In the genomic region with DNA sequence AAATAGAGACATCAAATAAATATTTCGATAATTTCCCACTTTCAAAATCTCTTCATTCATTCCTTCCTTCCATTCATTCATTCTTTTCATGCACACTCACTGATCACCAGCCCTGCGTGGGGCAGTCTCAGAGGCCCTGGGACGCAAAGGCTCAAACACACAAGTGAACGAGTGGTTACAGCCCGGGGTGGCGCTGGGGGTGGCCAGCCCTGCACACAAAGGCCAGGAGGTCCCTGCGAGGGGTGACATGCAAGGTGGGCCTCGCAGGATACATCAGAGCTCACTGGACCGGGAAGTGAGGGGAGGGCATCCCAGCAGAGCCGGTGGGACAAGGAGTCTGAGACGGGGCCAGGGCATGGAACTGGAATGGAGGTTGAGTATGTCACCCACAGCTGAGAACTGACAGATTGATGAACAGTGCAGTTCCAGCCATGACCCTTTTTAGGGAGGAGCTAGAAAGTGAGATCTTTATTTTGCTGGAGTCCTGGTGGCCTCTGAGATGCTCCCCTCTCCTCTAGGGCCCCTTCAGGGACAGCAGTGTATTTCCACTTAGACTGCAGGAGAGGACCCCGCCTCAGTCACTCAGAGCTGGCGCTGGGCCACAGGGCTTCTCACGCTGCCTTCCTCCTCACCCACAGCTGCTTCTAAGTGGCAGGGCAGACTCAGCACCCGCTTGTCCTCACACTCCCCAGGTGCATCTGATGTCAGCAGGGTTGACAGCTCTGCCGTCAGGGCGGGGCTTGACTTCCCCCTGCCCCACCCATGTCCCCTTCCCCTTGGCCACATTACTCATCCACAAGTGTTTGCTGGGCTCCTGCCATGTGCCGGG, we compare ENCODE assay signal across 1 cellular context.
TF ChIP-seq lines count a peak whose summit lies in the region.

No MANE protein-coding gene starts in this region.

TF ChIP-seq in H1, 55 proteins besides CTCF, POLR2A, EP300 and RAD21:
- TF ChIP-seq ASH2L (IDR thresholded peaks at IDR 0.05; ENCODE audit: low read length) (no peak), CBX8 (IDR thresholded peaks at IDR 0.05; ENCODE audit: borderline replicate concordance, low read depth, low read length) (no peak), CHD1 (IDR thresholded peaks at IDR 0.05; ENCODE audit: low read depth, low read length) (no peak), RFX5 (IDR thresholded peaks at IDR 0.05; ENCODE audit: borderline replicate concordance, low read depth, low read length) (no peak), CBX5 (IDR thresholded peaks at IDR 0.05; ENCODE audit: low read depth, low read length) (no peak), EZH2 (IDR thresholded peaks at IDR 0.05; ENCODE audit: low read depth, low read length, severe bottlenecking) (no peak), CHD2 (IDR thresholded peaks at IDR 0.05; ENCODE audit: low read length) (no peak), RBBP5 (IDR thresholded peaks at IDR 0.05; ENCODE audit: borderline replicate concordance, low read depth, low read length) (no peak), KDM1A (IDR thresholded peaks at IDR 0.05; ENCODE audit: borderline replicate concordance, low read length) (no peak), SP4 (IDR thresholded peaks at IDR 0.05; ENCODE audit: low read length) (no peak), JUN (IDR thresholded peaks at IDR 0.05; ENCODE audit: low read depth, low read length) (no peak), JUND (IDR thresholded peaks at IDR 0.05; ENCODE audit: low read length) (no peak), MAFK (IDR thresholded peaks at IDR 0.05; ENCODE audit: low read depth, low read length) (no peak), GABPA (IDR thresholded peaks at IDR 0.05; ENCODE audit: borderline replicate concordance, insufficient read depth, low read length) (no peak), BCL11A (IDR thresholded peaks at IDR 0.05; ENCODE audit: low read depth in 2 of 2, low read length in 2 of 2) (no peak), SIRT6 (IDR thresholded peaks at IDR 0.05; ENCODE audit: low read length) (no peak), SP2 (IDR thresholded peaks at IDR 0.05; ENCODE audit: low read length) (no peak)
- TF ChIP-seq, protein P1, sequence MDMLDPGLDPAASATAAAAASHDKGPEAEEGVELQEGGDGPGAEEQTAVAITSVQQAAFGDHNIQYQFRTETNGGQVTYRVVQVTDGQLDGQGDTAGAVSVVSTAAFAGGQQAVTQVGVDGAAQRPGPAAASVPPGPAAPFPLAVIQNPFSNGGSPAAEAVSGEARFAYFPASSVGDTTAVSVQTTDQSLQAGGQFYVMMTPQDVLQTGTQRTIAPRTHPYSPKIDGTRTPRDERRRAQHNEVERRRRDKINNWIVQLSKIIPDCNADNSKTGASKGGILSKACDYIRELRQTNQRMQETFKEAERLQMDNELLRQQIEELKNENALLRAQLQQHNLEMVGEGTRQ (IDR thresholded peaks at IDR 0.05; ENCODE audit: low read length) = no peak
- TF ChIP-seq, protein P2, sequence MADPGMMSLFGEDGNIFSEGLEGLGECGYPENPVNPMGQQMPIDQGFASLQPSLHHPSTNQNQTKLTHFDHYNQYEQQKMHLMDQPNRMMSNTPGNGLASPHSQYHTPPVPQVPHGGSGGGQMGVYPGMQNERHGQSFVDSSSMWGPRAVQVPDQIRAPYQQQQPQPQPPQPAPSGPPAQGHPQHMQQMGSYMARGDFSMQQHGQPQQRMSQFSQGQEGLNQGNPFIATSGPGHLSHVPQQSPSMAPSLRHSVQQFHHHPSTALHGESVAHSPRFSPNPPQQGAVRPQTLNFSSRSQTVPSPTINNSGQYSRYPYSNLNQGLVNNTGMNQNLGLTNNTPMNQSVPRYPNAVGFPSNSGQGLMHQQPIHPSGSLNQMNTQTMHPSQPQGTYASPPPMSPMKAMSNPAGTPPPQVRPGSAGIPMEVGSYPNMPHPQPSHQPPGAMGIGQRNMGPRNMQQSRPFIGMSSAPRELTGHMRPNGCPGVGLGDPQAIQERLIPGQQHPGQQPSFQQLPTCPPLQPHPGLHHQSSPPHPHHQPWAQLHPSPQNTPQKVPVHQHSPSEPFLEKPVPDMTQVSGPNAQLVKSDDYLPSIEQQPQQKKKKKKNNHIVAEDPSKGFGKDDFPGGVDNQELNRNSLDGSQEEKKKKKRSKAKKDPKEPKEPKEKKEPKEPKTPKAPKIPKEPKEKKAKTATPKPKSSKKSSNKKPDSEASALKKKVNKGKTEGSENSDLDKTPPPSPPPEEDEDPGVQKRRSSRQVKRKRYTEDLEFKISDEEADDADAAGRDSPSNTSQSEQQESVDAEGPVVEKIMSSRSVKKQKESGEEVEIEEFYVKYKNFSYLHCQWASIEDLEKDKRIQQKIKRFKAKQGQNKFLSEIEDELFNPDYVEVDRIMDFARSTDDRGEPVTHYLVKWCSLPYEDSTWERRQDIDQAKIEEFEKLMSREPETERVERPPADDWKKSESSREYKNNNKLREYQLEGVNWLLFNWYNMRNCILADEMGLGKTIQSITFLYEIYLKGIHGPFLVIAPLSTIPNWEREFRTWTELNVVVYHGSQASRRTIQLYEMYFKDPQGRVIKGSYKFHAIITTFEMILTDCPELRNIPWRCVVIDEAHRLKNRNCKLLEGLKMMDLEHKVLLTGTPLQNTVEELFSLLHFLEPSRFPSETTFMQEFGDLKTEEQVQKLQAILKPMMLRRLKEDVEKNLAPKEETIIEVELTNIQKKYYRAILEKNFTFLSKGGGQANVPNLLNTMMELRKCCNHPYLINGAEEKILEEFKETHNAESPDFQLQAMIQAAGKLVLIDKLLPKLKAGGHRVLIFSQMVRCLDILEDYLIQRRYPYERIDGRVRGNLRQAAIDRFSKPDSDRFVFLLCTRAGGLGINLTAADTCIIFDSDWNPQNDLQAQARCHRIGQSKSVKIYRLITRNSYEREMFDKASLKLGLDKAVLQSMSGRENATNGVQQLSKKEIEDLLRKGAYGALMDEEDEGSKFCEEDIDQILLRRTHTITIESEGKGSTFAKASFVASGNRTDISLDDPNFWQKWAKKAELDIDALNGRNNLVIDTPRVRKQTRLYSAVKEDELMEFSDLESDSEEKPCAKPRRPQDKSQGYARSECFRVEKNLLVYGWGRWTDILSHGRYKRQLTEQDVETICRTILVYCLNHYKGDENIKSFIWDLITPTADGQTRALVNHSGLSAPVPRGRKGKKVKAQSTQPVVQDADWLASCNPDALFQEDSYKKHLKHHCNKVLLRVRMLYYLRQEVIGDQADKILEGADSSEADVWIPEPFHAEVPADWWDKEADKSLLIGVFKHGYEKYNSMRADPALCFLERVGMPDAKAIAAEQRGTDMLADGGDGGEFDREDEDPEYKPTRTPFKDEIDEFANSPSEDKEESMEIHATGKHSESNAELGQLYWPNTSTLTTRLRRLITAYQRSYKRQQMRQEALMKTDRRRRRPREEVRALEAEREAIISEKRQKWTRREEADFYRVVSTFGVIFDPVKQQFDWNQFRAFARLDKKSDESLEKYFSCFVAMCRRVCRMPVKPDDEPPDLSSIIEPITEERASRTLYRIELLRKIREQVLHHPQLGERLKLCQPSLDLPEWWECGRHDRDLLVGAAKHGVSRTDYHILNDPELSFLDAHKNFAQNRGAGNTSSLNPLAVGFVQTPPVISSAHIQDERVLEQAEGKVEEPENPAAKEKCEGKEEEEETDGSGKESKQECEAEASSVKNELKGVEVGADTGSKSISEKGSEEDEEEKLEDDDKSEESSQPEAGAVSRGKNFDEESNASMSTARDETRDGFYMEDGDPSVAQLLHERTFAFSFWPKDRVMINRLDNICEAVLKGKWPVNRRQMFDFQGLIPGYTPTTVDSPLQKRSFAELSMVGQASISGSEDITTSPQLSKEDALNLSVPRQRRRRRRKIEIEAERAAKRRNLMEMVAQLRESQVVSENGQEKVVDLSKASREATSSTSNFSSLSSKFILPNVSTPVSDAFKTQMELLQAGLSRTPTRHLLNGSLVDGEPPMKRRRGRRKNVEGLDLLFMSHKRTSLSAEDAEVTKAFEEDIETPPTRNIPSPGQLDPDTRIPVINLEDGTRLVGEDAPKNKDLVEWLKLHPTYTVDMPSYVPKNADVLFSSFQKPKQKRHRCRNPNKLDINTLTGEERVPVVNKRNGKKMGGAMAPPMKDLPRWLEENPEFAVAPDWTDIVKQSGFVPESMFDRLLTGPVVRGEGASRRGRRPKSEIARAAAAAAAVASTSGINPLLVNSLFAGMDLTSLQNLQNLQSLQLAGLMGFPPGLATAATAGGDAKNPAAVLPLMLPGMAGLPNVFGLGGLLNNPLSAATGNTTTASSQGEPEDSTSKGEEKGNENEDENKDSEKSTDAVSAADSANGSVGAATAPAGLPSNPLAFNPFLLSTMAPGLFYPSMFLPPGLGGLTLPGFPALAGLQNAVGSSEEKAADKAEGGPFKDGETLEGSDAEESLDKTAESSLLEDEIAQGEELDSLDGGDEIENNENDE (IDR thresholded peaks at IDR 0.05; ENCODE audit: insufficient replicate concordance, low read length) = no peak
- TF ChIP-seq, protein P3, sequence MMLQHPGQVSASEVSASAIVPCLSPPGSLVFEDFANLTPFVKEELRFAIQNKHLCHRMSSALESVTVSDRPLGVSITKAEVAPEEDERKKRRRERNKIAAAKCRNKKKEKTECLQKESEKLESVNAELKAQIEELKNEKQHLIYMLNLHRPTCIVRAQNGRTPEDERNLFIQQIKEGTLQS (IDR thresholded peaks at IDR 0.05; ENCODE audit: insufficient read depth, low read depth, low read length) = no peak
